8 cellular contexts compared by ENCODE assay signal in genomic region chr10:84540617-84541288, GRCh38.
DNase-seq lines count a peak whose midpoint lies in the region; ATAC-seq and TF ChIP-seq lines count a peak whose summit lies in the region.

No MANE protein-coding gene starts in this region.

- DNase-seq in AG08396 (ENCODE audit: low spot score) = peak; percentile 87
- DNase-seq in Peyer's patch = peak; percentile 26 to 75 (median 74)
- peak; percentile 8 to 61 (median 34) for DNase-seq in activated naive CD4-positive, alpha-beta T cell (lab: John Stamatoyannopoulos, UW)
- DNase-seq in glutamatergic neuron = peak; percentile 90
- peak; percentile 23 to 25 for DNase-seq in tibial nerve (ENCODE audit: low spot score in 2 of 2)

- no peak for TF ChIP-seq POLR2A in Peyer's patch (IDR thresholded peaks at IDR 0.05)
- no peak for TF ChIP-seq POLR2A in tibial nerve (IDR thresholded peaks at IDR 0.05)

- H3K4me2 ChIP-seq in parathyroid adenoma (ENCODE audit: low read length) = peak overlapping the region; percentile 37

- peak overlapping the region; percentile 5 for H2AFZ ChIP-seq in parathyroid adenoma

- peaks cover 0 to 6% (median 0%) of the 10 kb centered on the region in 4 donors for H3K4me1 ChIP-seq in Peyer's patch
- H3K4me1 ChIP-seq in parathyroid adenoma = peaks cover 12% of the 10 kb centered on the region
- peaks cover 0 to 16% (median 3%) of the 10 kb centered on the region in 4 donors for H3K4me1 ChIP-seq in tibial nerve

- 3 to 7% methylated on average over 35 to 38 of the region's 51 CpGs for WGBS in tibial nerve, 2 donors

- peak overlapping the region; percentile 81 for H3K4me3 Mint-ChIP-seq in glutamatergic neuron (ENCODE audit: unreplicated experiment)

- peak overlapping the region in 3 of 4 donors; percentile 19 to 40 (median 40) for H3K4me3 ChIP-seq in Peyer's patch
- H3K4me3 ChIP-seq in parathyroid adenoma (ENCODE audit: low read depth, low read length) = no peak overlapping the region
- H3K4me3 ChIP-seq in tibial nerve = peak overlapping the region; percentile 13 to 48 (median 22)

- no peaks in the 10 kb centered on the region for H3K27me3 Mint-ChIP-seq in glutamatergic neuron (ENCODE audit: unreplicated experiment)

- no peaks in the 10 kb centered on the region for H3K27me3 ChIP-seq in Peyer's patch
- peaks cover 4% of the 10 kb centered on the region for H3K27me3 ChIP-seq in parathyroid adenoma (ENCODE audit: control insufficient read depth, insufficient read depth, low read length)
- peaks cover 0 to 16% of the 10 kb centered on the region in 2 donors for H3K27me3 ChIP-seq in tibial nerve

- H3K36me3 Mint-ChIP-seq in glutamatergic neuron (ENCODE audit: unreplicated experiment) = no peaks in the 10 kb centered on the region

- H3K36me3 ChIP-seq in Peyer's patch (no peaks in the 10 kb centered on the region), parathyroid adenoma (ENCODE audit: control insufficient read depth, insufficient read depth, low read length) (no peaks in the 10 kb centered on the region), tibial nerve (no peaks in the 10 kb centered on the region)

- H3K27ac ChIP-seq in Peyer's patch (no peak overlapping the region), parathyroid adenoma (no peak overlapping the region), tibial nerve (no peak overlapping the region)

- peaks cover 18% of the 10 kb centered on the region for H3K4me1 Mint-ChIP-seq in glutamatergic neuron (ENCODE audit: low read depth, unreplicated experiment)

- H3K79me2 ChIP-seq in parathyroid adenoma = no peaks in the 10 kb centered on the region

- no peak for TF ChIP-seq EP300 in tibial nerve (IDR thresholded peaks at IDR 0.05)

- ATAC-seq in GM18870 (IDR thresholded peaks at IDR 0.05; ENCODE audit: unreplicated experiment) = peak; percentile 62
- ATAC-seq in HG03108 (IDR thresholded peaks at IDR 0.05; ENCODE audit: unreplicated experiment) = peak; percentile 77

- peaks cover 11% of the 10 kb centered on the region for H3K9me3 Mint-ChIP-seq in glutamatergic neuron (ENCODE audit: unreplicated experiment)

- no peak overlapping the region for H3K9ac ChIP-seq in parathyroid adenoma

- TF ChIP-seq CTCF in Peyer's patch (IDR thresholded peaks at IDR 0.05) (peak in 5 of 6 experiments; percentile 55 to 69 (median 64)), glutamatergic neuron (IDR thresholded peaks at IDR 0.05; ENCODE audit: partially characterized antibody, unreplicated experiment) (peak; percentile 80), parathyroid adenoma (IDR thresholded peaks at IDR 0.05) (peak; percentile 62), tibial nerve (IDR thresholded peaks at IDR 0.05) (peak; percentile 70 to 86 (median 81))

- H3K27ac Mint-ChIP-seq in glutamatergic neuron (ENCODE audit: unreplicated experiment) = no peak overlapping the region

- H3K9me3 ChIP-seq in Peyer's patch (no peaks in the 10 kb centered on the region), parathyroid adenoma (ENCODE audit: control insufficient read depth, low read length) (no peaks in the 10 kb centered on the region), tibial nerve (no peaks in the 10 kb centered on the region)

Comparison
In these comparisons a context has a peak if more than half of its experiments do, and no peak if none do; other contexts are left out.
1. DNase-seq: peak in every context shown above with its lines; median percentile 90 in glutamatergic neuron; 87 in AG08396; 74 in Peyer's patch; 34 in activated naive CD4-positive, alpha-beta T cell; 24 in tibial nerve.